Comparison of ENCODE assay signal across 1 cellular context in genomic region chr1:39183503-39184353, GRCh38.
TF ChIP-seq lines count a peak whose summit lies in the region.

No MANE protein-coding gene starts in this region.

TF ChIP-seq in HepG2, 621 proteins besides CTCF, POLR2A, EP300 and RAD21 (continued from another document and continues in another):
- TF ChIP-seq BCL6 (CRISPR knock-in tag; IDR thresholded peaks at IDR 0.05) = 0 out of 2 replicates have a peak, but pooled peaks have one; percentile 13
- peak; percentile 19; the same call in 1 of the 2 replicates for TF ChIP-seq ATF2 (CRISPR knock-in tag; IDR thresholded peaks at IDR 0.05)
- no peak for TF ChIP-seq SMAD3 (CRISPR knock-in tag; IDR thresholded peaks at IDR 0.05)
- no peak for TF ChIP-seq EEA1 (CRISPR knock-in tag; IDR thresholded peaks at IDR 0.05; ENCODE audit: borderline replicate concordance)
- no peak for TF ChIP-seq TEAD3 (CRISPR knock-in tag; optimal IDR thresholded peaks at IDR 0.05; ENCODE audit: borderline replicate concordance)
- no peak for TF ChIP-seq RORA (CRISPR knock-in tag; IDR thresholded peaks at IDR 0.05)
- no peak for TF ChIP-seq ZBTB42 (CRISPR knock-in tag; IDR thresholded peaks at IDR 0.05)
- TF ChIP-seq SSRP1 (CRISPR knock-in tag; IDR thresholded peaks at IDR 0.05) = no peak
- no peak for TF ChIP-seq TIGD3 (CRISPR knock-in tag; IDR thresholded peaks at IDR 0.05; ENCODE audit: borderline replicate concordance)
- no peak for TF ChIP-seq SRF (IDR thresholded peaks at IDR 0.05; ENCODE audit: low read depth, low read length)
- TF ChIP-seq ETV5 (CRISPR knock-in tag; IDR thresholded peaks at IDR 0.05; ENCODE audit: borderline replicate concordance) = peak; percentile 49; the same call in 1 of the 2 replicates
- TF ChIP-seq THRA (CRISPR knock-in tag; IDR thresholded peaks at IDR 0.05; ENCODE audit: borderline replicate concordance) = no peak
- 0 out of 2 replicates have a peak, but pooled peaks have one; percentile 18 for TF ChIP-seq PAXIP1 (CRISPR knock-in tag; conservative IDR thresholded peaks at IDR 0.05)
- TF ChIP-seq SOX5 (CRISPR knock-in tag; IDR thresholded peaks at IDR 0.05; ENCODE audit: borderline replicate concordance) = peak; percentile 30; the same call in 1 of the 2 replicates
- TF ChIP-seq ZFAT (CRISPR knock-in tag; conservative IDR thresholded peaks at IDR 0.05) = no peak
- peak; percentile 78; the same call in 1 of the 2 replicates for TF ChIP-seq ZBTB21 (CRISPR knock-in tag; IDR thresholded peaks at IDR 0.05)
- TF ChIP-seq MIER2 (CRISPR knock-in tag; IDR thresholded peaks at IDR 0.05) = no peak
- TF ChIP-seq FOXK1 (CRISPR knock-in tag; IDR thresholded peaks at IDR 0.05; ENCODE audit: borderline replicate concordance, low read depth) = no peak
- peak; percentile 73; the same call in 2 of the 3 replicates for TF ChIP-seq MXI1 (IDR thresholded peaks at IDR 0.05; ENCODE audit: borderline replicate concordance, low read depth, low read length)
- no peak for TF ChIP-seq ZNF432 (CRISPR knock-in tag; IDR thresholded peaks at IDR 0.05; ENCODE audit: borderline replicate concordance)
- no peak for TF ChIP-seq MXD3 (CRISPR knock-in tag; IDR thresholded peaks at IDR 0.05)
- no peak for TF ChIP-seq NR3C1 (CRISPR knock-in tag; IDR thresholded peaks at IDR 0.05)
- no peak for TF ChIP-seq PAF1 (CRISPR knock-in tag; IDR thresholded peaks at IDR 0.05)
- no peak for TF ChIP-seq ZNF713 (CRISPR knock-in tag; IDR thresholded peaks at IDR 0.05)
- TF ChIP-seq ZFY (CRISPR knock-in tag; IDR thresholded peaks at IDR 0.05) = 0 out of 2 replicates have a peak, but pooled peaks have one; percentile 28
- TF ChIP-seq GRHL1 (CRISPR knock-in tag; conservative IDR thresholded peaks at IDR 0.05) = no peak
- no peak for TF ChIP-seq GABPA (IDR thresholded peaks at IDR 0.05; ENCODE audit: low read depth, low read length)
- no peak for TF ChIP-seq GABPA (CRISPR knock-in tag; IDR thresholded peaks at IDR 0.05; ENCODE audit: low read depth)
- TF ChIP-seq ZNF362 (CRISPR knock-in tag; IDR thresholded peaks at IDR 0.05; ENCODE audit: borderline replicate concordance) = no peak
- TF ChIP-seq EHMT2 (IDR thresholded peaks at IDR 0.05; ENCODE audit: borderline replicate concordance, low read depth, low read length) = no peak
- no peak for TF ChIP-seq ZNF3 (CRISPR knock-in tag; IDR thresholded peaks at IDR 0.05)
- no peak for TF ChIP-seq CENPT (CRISPR knock-in tag; IDR thresholded peaks at IDR 0.05; ENCODE audit: low read depth)
- no peak for TF ChIP-seq GABPB1 (CRISPR knock-in tag; IDR thresholded peaks at IDR 0.05)
- no peak for TF ChIP-seq MTF2 (CRISPR knock-in tag; IDR thresholded peaks at IDR 0.05; ENCODE audit: borderline replicate concordance)
- no peak for TF ChIP-seq ZNF547 (CRISPR knock-in tag; IDR thresholded peaks at IDR 0.05)
- no peak for TF ChIP-seq ZNF253 (CRISPR knock-in tag; IDR thresholded peaks at IDR 0.05; ENCODE audit: borderline replicate concordance)
- no peak for TF ChIP-seq ZNF761 (CRISPR knock-in tag; conservative IDR thresholded peaks at IDR 0.05)
- TF ChIP-seq CHCHD3 (CRISPR knock-in tag; IDR thresholded peaks at IDR 0.05) = no peak
- TF ChIP-seq SMARCE1 (IDR thresholded peaks at IDR 0.05; ENCODE audit: borderline replicate concordance) = no peak
- no peak for TF ChIP-seq ZSCAN31 (CRISPR knock-in tag; IDR thresholded peaks at IDR 0.05; ENCODE audit: low read depth)
- TF ChIP-seq KDM4B (CRISPR knock-in tag; IDR thresholded peaks at IDR 0.05) = no peak
- no peak for TF ChIP-seq ZNF7 (CRISPR knock-in tag; IDR thresholded peaks at IDR 0.05)
- TF ChIP-seq ZNF570 (CRISPR knock-in tag; IDR thresholded peaks at IDR 0.05; ENCODE audit: borderline replicate concordance) = no peak
- no peak for TF ChIP-seq ZNF232 (CRISPR knock-in tag; IDR thresholded peaks at IDR 0.05; ENCODE audit: borderline replicate concordance)
- no peak for TF ChIP-seq LCORL (IDR thresholded peaks at IDR 0.05)
- no peak for TF ChIP-seq LCORL (CRISPR knock-in tag; IDR thresholded peaks at IDR 0.05)
- TF ChIP-seq JUN (CRISPR knock-in tag; IDR thresholded peaks at IDR 0.05) = 0 out of 2 replicates have a peak, but pooled peaks have one; percentile 70
- no peak for TF ChIP-seq ZNF382 (CRISPR knock-in tag; IDR thresholded peaks at IDR 0.05; ENCODE audit: borderline replicate concordance)
- TF ChIP-seq HNRNPL (IDR thresholded peaks at IDR 0.05; ENCODE audit: low read depth, low read length) = no peak
- TF ChIP-seq FOXM1 (CRISPR knock-in tag; IDR thresholded peaks at IDR 0.05) = no peak
- no peak for TF ChIP-seq TFDP2 (CRISPR knock-in tag; IDR thresholded peaks at IDR 0.05)
- peak; percentile 84 for TF ChIP-seq SAP130 (CRISPR knock-in tag; IDR thresholded peaks at IDR 0.05; ENCODE audit: low read depth)
- no peak for TF ChIP-seq ZNF256 (CRISPR knock-in tag; conservative IDR thresholded peaks at IDR 0.05)
- peak; percentile 34 for TF ChIP-seq CEBPG (CRISPR knock-in tag; IDR thresholded peaks at IDR 0.05)
- no peak for TF ChIP-seq ZNF605 (CRISPR knock-in tag; IDR thresholded peaks at IDR 0.05)
